1 cellular context compared by ENCODE assay signal in the genomic region with DNA sequence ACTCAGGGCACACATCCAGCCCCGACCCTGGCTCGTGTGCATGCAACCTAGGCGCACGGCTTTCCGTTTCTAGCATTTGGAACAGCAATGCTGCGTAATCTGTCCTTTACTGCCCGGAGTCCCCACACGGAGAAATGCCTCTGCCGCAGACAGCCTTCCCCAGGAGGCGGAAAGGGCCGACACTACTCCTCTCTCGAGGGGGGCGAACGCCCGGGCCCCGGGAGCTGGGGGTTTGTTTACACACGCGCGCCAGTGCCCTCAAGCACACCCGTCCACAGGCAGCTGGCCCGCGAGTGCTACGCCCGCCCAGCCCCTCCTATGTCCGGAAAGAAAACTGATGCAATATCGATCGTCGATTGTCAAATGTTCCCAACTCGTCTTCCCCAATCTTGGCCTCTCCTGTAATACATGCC.
TF ChIP-seq lines count a peak whose summit lies in the region.

No MANE protein-coding gene starts in this region.

TF ChIP-seq in K562, 482 proteins besides CTCF, POLR2A, EP300 and RAD21 (continued from another document and continues in another):
- peak; percentile 77 for TF ChIP-seq CEBPB (tag; IDR thresholded peaks at IDR 0.05)
- TF ChIP-seq CEBPG (CRISPR knock-in tag; IDR thresholded peaks at IDR 0.05): peak; percentile 92
- TF ChIP-seq CEBPG (tag; conservative IDR thresholded peaks at IDR 0.05 in 1 of 2, IDR thresholded peaks at IDR 0.05 in 1 of 2): peak; percentile 89 to 90
- no peak for TF ChIP-seq XRCC3 (IDR thresholded peaks at IDR 0.05)
- 0 out of 2 replicates have a peak, but pooled peaks have one; percentile 0 for TF ChIP-seq ZNF263 (CRISPR knock-in tag; IDR thresholded peaks at IDR 0.05; ENCODE audit: borderline replicate concordance)
- 0 out of 2 replicates have a peak, but pooled peaks have one; percentile 40 for TF ChIP-seq ZNF584 (CRISPR knock-in tag; IDR thresholded peaks at IDR 0.05; ENCODE audit: low read depth)
- TF ChIP-seq, protein P1, sequence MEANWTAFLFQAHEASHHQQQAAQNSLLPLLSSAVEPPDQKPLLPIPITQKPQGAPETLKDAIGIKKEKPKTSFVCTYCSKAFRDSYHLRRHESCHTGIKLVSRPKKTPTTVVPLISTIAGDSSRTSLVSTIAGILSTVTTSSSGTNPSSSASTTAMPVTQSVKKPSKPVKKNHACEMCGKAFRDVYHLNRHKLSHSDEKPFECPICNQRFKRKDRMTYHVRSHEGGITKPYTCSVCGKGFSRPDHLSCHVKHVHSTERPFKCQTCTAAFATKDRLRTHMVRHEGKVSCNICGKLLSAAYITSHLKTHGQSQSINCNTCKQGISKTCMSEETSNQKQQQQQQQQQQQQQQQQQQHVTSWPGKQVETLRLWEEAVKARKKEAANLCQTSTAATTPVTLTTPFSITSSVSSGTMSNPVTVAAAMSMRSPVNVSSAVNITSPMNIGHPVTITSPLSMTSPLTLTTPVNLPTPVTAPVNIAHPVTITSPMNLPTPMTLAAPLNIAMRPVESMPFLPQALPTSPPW (CRISPR knock-in tag; IDR thresholded peaks at IDR 0.05): peak; percentile 6
- TF ChIP-seq GABPB2 (CRISPR knock-in tag; conservative IDR thresholded peaks at IDR 0.05): 0 out of 2 replicates have a peak, but pooled peaks have one; percentile 1
- TF ChIP-seq, protein P2, sequence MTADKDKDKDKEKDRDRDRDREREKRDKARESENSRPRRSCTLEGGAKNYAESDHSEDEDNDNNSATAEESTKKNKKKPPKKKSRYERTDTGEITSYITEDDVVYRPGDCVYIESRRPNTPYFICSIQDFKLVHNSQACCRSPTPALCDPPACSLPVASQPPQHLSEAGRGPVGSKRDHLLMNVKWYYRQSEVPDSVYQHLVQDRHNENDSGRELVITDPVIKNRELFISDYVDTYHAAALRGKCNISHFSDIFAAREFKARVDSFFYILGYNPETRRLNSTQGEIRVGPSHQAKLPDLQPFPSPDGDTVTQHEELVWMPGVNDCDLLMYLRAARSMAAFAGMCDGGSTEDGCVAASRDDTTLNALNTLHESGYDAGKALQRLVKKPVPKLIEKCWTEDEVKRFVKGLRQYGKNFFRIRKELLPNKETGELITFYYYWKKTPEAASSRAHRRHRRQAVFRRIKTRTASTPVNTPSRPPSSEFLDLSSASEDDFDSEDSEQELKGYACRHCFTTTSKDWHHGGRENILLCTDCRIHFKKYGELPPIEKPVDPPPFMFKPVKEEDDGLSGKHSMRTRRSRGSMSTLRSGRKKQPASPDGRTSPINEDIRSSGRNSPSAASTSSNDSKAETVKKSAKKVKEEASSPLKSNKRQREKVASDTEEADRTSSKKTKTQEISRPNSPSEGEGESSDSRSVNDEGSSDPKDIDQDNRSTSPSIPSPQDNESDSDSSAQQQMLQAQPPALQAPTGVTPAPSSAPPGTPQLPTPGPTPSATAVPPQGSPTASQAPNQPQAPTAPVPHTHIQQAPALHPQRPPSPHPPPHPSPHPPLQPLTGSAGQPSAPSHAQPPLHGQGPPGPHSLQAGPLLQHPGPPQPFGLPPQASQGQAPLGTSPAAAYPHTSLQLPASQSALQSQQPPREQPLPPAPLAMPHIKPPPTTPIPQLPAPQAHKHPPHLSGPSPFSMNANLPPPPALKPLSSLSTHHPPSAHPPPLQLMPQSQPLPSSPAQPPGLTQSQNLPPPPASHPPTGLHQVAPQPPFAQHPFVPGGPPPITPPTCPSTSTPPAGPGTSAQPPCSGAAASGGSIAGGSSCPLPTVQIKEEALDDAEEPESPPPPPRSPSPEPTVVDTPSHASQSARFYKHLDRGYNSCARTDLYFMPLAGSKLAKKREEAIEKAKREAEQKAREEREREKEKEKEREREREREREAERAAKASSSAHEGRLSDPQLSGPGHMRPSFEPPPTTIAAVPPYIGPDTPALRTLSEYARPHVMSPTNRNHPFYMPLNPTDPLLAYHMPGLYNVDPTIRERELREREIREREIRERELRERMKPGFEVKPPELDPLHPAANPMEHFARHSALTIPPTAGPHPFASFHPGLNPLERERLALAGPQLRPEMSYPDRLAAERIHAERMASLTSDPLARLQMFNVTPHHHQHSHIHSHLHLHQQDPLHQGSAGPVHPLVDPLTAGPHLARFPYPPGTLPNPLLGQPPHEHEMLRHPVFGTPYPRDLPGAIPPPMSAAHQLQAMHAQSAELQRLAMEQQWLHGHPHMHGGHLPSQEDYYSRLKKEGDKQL (CRISPR knock-in tag; IDR thresholded peaks at IDR 0.05; ENCODE audit: borderline replicate concordance): no peak
- TF ChIP-seq, protein P3, sequence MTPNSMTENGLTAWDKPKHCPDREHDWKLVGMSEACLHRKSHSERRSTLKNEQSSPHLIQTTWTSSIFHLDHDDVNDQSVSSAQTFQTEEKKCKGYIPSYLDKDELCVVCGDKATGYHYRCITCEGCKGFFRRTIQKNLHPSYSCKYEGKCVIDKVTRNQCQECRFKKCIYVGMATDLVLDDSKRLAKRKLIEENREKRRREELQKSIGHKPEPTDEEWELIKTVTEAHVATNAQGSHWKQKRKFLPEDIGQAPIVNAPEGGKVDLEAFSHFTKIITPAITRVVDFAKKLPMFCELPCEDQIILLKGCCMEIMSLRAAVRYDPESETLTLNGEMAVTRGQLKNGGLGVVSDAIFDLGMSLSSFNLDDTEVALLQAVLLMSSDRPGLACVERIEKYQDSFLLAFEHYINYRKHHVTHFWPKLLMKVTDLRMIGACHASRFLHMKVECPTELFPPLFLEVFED (CRISPR knock-in tag; conservative IDR thresholded peaks at IDR 0.05): 0 out of 2 replicates have a peak, but pooled peaks have one; percentile 1
- 0 out of 2 replicates have a peak, but pooled peaks have one; percentile 74 for TF ChIP-seq EP400 (IDR thresholded peaks at IDR 0.05)
- 0 out of 2 replicates have a peak, but pooled peaks have one; percentile 22 for TF ChIP-seq TAF15 (IDR thresholded peaks at IDR 0.05; ENCODE audit: low read depth, low read length)
- no peak for TF ChIP-seq CBFB (CRISPR knock-in tag; IDR thresholded peaks at IDR 0.05)
- TF ChIP-seq, protein P4, sequence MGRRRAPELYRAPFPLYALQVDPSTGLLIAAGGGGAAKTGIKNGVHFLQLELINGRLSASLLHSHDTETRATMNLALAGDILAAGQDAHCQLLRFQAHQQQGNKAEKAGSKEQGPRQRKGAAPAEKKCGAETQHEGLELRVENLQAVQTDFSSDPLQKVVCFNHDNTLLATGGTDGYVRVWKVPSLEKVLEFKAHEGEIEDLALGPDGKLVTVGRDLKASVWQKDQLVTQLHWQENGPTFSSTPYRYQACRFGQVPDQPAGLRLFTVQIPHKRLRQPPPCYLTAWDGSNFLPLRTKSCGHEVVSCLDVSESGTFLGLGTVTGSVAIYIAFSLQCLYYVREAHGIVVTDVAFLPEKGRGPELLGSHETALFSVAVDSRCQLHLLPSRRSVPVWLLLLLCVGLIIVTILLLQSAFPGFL (CRISPR knock-in tag; IDR thresholded peaks at IDR 0.05): 0 out of 2 replicates have a peak, but pooled peaks have one; percentile 34
- no peak for TF ChIP-seq ZNF79 (CRISPR knock-in tag; IDR thresholded peaks at IDR 0.05; ENCODE audit: low read depth)
- TF ChIP-seq, protein P5, sequence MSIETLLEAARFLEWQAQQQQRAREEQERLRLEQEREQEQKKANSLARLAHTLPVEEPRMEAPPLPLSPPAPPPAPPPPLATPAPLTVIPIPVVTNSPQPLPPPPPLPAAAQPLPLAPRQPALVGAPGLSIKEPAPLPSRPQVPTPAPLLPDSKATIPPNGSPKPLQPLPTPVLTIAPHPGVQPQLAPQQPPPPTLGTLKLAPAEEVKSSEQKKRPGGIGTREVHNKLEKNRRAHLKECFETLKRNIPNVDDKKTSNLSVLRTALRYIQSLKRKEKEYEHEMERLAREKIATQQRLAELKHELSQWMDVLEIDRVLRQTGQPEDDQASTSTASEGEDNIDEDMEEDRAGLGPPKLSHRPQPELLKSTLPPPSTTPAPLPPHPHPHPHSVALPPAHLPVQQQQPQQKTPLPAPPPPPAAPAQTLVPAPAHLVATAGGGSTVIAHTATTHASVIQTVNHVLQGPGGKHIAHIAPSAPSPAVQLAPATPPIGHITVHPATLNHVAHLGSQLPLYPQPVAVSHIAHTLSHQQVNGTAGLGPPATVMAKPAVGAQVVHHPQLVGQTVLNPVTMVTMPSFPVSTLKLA (conservative IDR thresholded peaks at IDR 0.05): peak in 1 of 2 experiments; percentile 3; a peak in 2 of 4 replicates
- TF ChIP-seq MCM7 (IDR thresholded peaks at IDR 0.05): no peak
- TF ChIP-seq, protein P6, sequence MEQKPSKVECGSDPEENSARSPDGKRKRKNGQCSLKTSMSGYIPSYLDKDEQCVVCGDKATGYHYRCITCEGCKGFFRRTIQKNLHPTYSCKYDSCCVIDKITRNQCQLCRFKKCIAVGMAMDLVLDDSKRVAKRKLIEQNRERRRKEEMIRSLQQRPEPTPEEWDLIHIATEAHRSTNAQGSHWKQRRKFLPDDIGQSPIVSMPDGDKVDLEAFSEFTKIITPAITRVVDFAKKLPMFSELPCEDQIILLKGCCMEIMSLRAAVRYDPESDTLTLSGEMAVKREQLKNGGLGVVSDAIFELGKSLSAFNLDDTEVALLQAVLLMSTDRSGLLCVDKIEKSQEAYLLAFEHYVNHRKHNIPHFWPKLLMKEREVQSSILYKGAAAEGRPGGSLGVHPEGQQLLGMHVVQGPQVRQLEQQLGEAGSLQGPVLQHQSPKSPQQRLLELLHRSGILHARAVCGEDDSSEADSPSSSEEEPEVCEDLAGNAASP (IDR thresholded peaks at IDR 0.05): no peak
- TF ChIP-seq, protein P7, sequence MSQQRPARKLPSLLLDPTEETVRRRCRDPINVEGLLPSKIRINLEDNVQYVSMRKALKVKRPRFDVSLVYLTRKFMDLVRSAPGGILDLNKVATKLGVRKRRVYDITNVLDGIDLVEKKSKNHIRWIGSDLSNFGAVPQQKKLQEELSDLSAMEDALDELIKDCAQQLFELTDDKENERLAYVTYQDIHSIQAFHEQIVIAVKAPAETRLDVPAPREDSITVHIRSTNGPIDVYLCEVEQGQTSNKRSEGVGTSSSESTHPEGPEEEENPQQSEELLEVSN (IDR thresholded peaks at IDR 0.05; ENCODE audit: borderline replicate concordance in 1 of 2, extremely low read depth in 1 of 2, insufficient read depth in 1 of 2, insufficient read length in 1 of 2, low read depth in 1 of 2, low read length in 1 of 2, poor library complexity in 1 of 2, severe bottlenecking in 1 of 2): no peak
- peak; percentile 60; the same call in 1 of the 2 replicates for TF ChIP-seq KAT7 (CRISPR knock-in tag; IDR thresholded peaks at IDR 0.05; ENCODE audit: borderline replicate concordance)
- TF ChIP-seq, protein P8, sequence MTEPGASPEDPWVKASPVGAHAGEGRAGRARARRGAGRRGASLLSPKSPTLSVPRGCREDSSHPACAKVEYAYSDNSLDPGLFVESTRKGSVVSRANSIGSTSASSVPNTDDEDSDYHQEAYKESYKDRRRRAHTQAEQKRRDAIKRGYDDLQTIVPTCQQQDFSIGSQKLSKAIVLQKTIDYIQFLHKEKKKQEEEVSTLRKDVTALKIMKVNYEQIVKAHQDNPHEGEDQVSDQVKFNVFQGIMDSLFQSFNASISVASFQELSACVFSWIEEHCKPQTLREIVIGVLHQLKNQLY (CRISPR knock-in tag; conservative IDR thresholded peaks at IDR 0.05): no peak
- TF ChIP-seq, protein P9, sequence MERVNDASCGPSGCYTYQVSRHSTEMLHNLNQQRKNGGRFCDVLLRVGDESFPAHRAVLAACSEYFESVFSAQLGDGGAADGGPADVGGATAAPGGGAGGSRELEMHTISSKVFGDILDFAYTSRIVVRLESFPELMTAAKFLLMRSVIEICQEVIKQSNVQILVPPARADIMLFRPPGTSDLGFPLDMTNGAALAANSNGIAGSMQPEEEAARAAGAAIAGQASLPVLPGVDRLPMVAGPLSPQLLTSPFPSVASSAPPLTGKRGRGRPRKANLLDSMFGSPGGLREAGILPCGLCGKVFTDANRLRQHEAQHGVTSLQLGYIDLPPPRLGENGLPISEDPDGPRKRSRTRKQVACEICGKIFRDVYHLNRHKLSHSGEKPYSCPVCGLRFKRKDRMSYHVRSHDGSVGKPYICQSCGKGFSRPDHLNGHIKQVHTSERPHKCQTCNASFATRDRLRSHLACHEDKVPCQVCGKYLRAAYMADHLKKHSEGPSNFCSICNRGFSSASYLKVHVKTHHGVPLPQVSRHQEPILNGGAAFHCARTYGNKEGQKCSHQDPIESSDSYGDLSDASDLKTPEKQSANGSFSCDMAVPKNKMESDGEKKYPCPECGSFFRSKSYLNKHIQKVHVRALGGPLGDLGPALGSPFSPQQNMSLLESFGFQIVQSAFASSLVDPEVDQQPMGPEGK (CRISPR knock-in tag; IDR thresholded peaks at IDR 0.05; ENCODE audit: borderline replicate concordance): no peak
- no peak for TF ChIP-seq CXXC5 (CRISPR knock-in tag; IDR thresholded peaks at IDR 0.05)
- peak; percentile 32 for TF ChIP-seq PCBP1 (IDR thresholded peaks at IDR 0.05; ENCODE audit: low read depth, low read length, poor library complexity, severe bottlenecking)
- peak; percentile 3; the same call in 1 of the 2 replicates for TF ChIP-seq POLR2AphosphoS5 (IDR thresholded peaks at IDR 0.05; ENCODE audit: control insufficient read depth, insufficient read depth, low read depth, low read length)
- peak; percentile 28 for TF ChIP-seq TAF1 (IDR thresholded peaks at IDR 0.05; ENCODE audit: control insufficient read depth, extremely low read depth, insufficient read depth, low read length, severe bottlenecking)
- 0 out of 2 replicates have a peak, but pooled peaks have one; percentile 5 for TF ChIP-seq JUND (IDR thresholded peaks at IDR 0.05; ENCODE audit: borderline replicate concordance, low read depth, low read length)
- no peak for TF ChIP-seq JUND (tag; IDR thresholded peaks at IDR 0.05; ENCODE audit: borderline replicate concordance, low read depth, low read length)
- TF ChIP-seq MYC (IDR thresholded peaks at IDR 0.05; ENCODE audit: low read depth, low read length): no peak
- peak; percentile 73; the same call in 1 of the 2 replicates for TF ChIP-seq MYC (CRISPR knock-in tag; IDR thresholded peaks at IDR 0.05; ENCODE audit: borderline replicate concordance, low read depth)
- no peak for TF ChIP-seq RBM25 (IDR thresholded peaks at IDR 0.05; ENCODE audit: low read depth, low read length, severe bottlenecking)
- TF ChIP-seq, protein P10, sequence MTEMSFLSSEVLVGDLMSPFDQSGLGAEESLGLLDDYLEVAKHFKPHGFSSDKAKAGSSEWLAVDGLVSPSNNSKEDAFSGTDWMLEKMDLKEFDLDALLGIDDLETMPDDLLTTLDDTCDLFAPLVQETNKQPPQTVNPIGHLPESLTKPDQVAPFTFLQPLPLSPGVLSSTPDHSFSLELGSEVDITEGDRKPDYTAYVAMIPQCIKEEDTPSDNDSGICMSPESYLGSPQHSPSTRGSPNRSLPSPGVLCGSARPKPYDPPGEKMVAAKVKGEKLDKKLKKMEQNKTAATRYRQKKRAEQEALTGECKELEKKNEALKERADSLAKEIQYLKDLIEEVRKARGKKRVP (CRISPR knock-in tag; IDR thresholded peaks at IDR 0.05): peak; percentile 81
- TF ChIP-seq ZNF23 (CRISPR knock-in tag; IDR thresholded peaks at IDR 0.05): no peak
- no peak for TF ChIP-seq ZBTB7A (IDR thresholded peaks at IDR 0.05; ENCODE audit: borderline replicate concordance, control insufficient read depth, low read depth, low read length)
